Comparison of ENCODE assay signal across 1 cellular context in the genomic region with DNA sequence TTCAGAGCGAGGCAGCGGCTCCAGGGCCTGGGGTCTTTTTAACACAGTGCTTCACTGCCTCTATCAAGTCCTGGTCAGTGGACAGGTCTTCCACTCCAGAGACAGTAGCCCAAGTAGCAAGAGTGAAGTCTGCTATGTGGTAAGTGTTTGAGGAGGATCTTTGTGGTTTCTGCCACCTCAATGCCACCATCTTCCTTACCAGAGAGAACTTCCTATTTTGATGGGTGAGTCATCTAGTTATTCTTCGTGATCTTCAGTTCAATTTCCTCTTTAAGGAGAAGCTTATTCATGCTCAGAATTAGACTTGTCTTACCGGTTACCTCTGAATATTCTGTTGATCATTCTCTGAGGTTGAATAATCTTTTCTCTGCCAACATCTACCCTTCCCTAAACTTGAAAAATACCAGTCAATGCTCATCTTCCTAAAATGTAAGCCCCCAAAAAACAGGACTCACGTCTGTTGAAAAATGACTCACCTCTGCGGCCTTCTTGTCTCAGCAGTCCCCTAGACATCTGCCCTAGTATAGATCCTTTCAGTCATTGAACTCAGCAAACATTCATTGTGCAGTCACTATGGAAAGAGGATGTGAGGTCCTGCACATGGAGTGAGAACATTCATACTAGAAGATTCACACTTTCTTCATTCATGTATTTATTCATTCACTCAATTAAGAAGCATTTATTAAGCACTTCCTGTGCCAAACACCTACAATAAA.
A peak's percentile ranks its signal among the peaks of the same experiment; 100 is the strongest.
TF ChIP-seq lines count a peak whose summit lies in the region.

No MANE protein-coding gene starts in this region.

TF ChIP-seq in K562, 482 proteins besides CTCF, POLR2A, EP300 and RAD21 (continued from another document):
- TF ChIP-seq, protein P1, sequence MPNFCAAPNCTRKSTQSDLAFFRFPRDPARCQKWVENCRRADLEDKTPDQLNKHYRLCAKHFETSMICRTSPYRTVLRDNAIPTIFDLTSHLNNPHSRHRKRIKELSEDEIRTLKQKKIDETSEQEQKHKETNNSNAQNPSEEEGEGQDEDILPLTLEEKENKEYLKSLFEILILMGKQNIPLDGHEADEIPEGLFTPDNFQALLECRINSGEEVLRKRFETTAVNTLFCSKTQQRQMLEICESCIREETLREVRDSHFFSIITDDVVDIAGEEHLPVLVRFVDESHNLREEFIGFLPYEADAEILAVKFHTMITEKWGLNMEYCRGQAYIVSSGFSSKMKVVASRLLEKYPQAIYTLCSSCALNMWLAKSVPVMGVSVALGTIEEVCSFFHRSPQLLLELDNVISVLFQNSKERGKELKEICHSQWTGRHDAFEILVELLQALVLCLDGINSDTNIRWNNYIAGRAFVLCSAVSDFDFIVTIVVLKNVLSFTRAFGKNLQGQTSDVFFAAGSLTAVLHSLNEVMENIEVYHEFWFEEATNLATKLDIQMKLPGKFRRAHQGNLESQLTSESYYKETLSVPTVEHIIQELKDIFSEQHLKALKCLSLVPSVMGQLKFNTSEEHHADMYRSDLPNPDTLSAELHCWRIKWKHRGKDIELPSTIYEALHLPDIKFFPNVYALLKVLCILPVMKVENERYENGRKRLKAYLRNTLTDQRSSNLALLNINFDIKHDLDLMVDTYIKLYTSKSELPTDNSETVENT (CRISPR knock-in tag; IDR thresholded peaks at IDR 0.05), result no peak
- TF ChIP-seq TRIM25 (IDR thresholded peaks at IDR 0.05; ENCODE audit: borderline replicate concordance), result no peak
- no peak for TF ChIP-seq NCOR1 (IDR thresholded peaks at IDR 0.05)
- no peak for TF ChIP-seq JUND (IDR thresholded peaks at IDR 0.05; ENCODE audit: borderline replicate concordance, low read depth, low read length)
- TF ChIP-seq JUND (tag; IDR thresholded peaks at IDR 0.05; ENCODE audit: borderline replicate concordance, low read depth, low read length), result peak; percentile 56; the same call in 1 of the 3 replicates
- TF ChIP-seq PRMT5 (CRISPR knock-in tag; IDR thresholded peaks at IDR 0.05), result no peak
- TF ChIP-seq CSDE1 (IDR thresholded peaks at IDR 0.05), result no peak
- no peak for TF ChIP-seq HDAC6 (IDR thresholded peaks at IDR 0.05; ENCODE audit: low read depth, low read length)
- TF ChIP-seq CBX2 (IDR thresholded peaks at IDR 0.05; ENCODE audit: insufficient read depth, low read length, poor library complexity, severe bottlenecking), result no peak
- no peak for TF ChIP-seq FOXP4 (CRISPR knock-in tag; IDR thresholded peaks at IDR 0.05; ENCODE audit: borderline replicate concordance)
TF ChIP-seq in K562: peak in this region for 2.
